In genomic region chr9:114287763-114288232, GRCh38 we compare ENCODE assay signal across 1 cellular context.
TF ChIP-seq lines count a peak whose summit lies in the region.

No MANE protein-coding gene starts in this region.

TF ChIP-seq in A549, 52 proteins besides CTCF, POLR2A, EP300 and RAD21 (continued from another document):
- TF ChIP-seq HEYL (CRISPR knock-in tag; IDR thresholded peaks at IDR 0.05) = no peak
- TF ChIP-seq, protein P1, sequence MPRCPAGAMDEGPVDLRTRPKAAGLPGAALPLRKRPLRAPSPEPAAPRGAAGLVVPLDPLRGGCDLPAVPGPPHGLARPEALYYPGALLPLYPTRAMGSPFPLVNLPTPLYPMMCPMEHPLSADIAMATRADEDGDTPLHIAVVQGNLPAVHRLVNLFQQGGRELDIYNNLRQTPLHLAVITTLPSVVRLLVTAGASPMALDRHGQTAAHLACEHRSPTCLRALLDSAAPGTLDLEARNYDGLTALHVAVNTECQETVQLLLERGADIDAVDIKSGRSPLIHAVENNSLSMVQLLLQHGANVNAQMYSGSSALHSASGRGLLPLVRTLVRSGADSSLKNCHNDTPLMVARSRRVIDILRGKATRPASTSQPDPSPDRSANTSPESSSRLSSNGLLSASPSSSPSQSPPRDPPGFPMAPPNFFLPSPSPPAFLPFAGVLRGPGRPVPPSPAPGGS (IDR thresholded peaks at IDR 0.05) = no peak
- TF ChIP-seq NPAS2 (CRISPR knock-in tag; IDR thresholded peaks at IDR 0.05; ENCODE audit: borderline replicate concordance) = no peak
- no peak for TF ChIP-seq KDM5A (IDR thresholded peaks at IDR 0.05)
- TF ChIP-seq BHLHE40 (IDR thresholded peaks at IDR 0.05; ENCODE audit: low read depth, low read length) = no peak
- TF ChIP-seq HOXB13 (CRISPR knock-in tag; IDR thresholded peaks at IDR 0.05; ENCODE audit: low read depth) = no peak
- TF ChIP-seq JUNB (IDR thresholded peaks at IDR 0.05) = no peak
